ENCODE assay signal across 18 cellular contexts in the genomic region with DNA sequence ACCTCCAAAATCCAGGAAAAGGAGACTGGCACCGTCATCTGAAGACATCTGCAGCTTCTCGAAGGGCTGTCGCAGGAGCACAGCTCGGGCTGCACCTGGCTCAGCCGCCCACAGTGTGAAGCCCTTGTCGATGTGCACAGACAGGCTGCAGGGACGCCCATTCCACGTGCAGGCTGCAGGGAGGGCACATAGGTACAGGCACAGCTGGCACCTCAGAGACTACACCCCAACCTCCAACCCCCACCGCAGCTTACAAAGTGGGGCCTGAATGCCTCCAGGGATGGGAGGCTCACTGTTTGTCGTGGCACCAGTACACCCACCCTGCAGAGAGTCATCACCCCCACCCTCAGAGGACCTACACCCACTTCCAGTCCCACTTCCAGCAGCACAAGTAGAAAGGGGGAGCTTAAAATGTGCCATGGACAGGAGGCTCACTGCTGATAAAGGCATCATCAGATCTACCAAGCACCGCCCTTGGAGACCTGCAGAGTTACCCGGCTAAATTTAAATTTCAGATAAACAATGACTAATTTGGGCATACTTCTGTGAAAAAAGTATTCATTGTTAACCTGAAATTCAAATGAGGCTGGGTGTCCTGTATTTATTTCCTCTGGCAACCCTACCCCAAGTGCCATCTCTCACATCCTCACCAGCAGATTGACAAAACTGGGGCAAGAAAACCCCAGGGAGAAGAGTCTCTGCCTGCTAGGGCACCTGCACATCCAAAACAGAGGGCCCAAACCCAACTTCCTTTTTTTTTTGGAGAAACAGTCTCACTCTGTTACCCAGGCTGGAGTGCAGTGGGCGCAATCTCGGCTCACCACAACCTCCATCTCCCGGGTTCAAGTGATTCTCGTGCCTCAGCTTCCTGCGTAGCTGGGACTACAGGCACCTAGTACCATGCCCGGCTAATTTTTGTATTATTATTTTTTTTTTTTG. TPM values are rescaled to one million over a fixed set of nuclear protein-coding genes. Genes with fewer than 3 reads are reported as not detected.
DNase-seq lines count a peak whose midpoint lies in the region; ATAC-seq lines count a peak whose summit lies in the region.
"Had no signal": no experiment of that assay in that cellular context is flagged by ENCODE, and none has a peak within 500 bp of the region (broad histone marks: within the 10 kb centered on the region; RNA-seq: fewer than 3 reads in every experiment).

No MANE protein-coding gene starts in this region.

- H2BK5ac ChIP-seq in mesenchymal stem cell (ENCODE audit: low read depth, low read length, poor library complexity, severe bottlenecking) = no peak overlapping the region

- CTCF ChIA-PET in CD4-positive, alpha-beta memory T cell (lab: Charles Lee; ENCODE audit: partially characterized antibody) = no interaction called here

- peaks cover 4 to 10% (median 9%) of the 10 kb centered on the region in 4 donors for H3K4me1 Mint-ChIP-seq in CD4-positive, alpha-beta memory T cell
- H3K4me1 Mint-ChIP-seq in T-helper 17 cell = peaks cover 10% of the 10 kb centered on the region

- no peaks in the 10 kb centered on the region for H3K27me3 ChIP-seq in CD4-positive, alpha-beta memory T cell (ENCODE audit: insufficient read depth, low read length)
- no peaks in the 10 kb centered on the region for H3K27me3 ChIP-seq in mesenchymal stem cell (ENCODE audit: control insufficient read depth in 1 of 2, insufficient read depth in 1 of 2, low read length in 2 of 2)
- H3K27me3 ChIP-seq: ascending aorta, SJSA1, stomach had no signal

- H4K91ac ChIP-seq in mesenchymal stem cell (ENCODE audit: low read length) = peak overlapping the region; percentile 30

- no peaks in the 10 kb centered on the region for H3K9me3 ChIP-seq in CD4-positive, alpha-beta memory T cell (ENCODE audit: control insufficient read depth in 1 of 2, low read length in 2 of 2)
- H3K9me3 ChIP-seq in T-helper 17 cell (ENCODE audit: control insufficient read depth, low read length, poor library complexity, severe bottlenecking) = no peaks in the 10 kb centered on the region
- H3K9me3 ChIP-seq in mesenchymal stem cell (ENCODE audit: control insufficient read depth, low read length) = peaks cover 5% of the 10 kb centered on the region
- H3K9me3 ChIP-seq: ascending aorta, stomach had no signal

- H2BK15ac ChIP-seq in mesenchymal stem cell (ENCODE audit: low read depth, poor library complexity, severe bottlenecking) = no peak overlapping the region

- peak overlapping the region; percentile 16 for H4K8ac ChIP-seq in mesenchymal stem cell (ENCODE audit: low read length)

- peak overlapping the region in 4 of 7 donors; percentile 32 to 77 (median 52) for H3K27ac Mint-ChIP-seq in CD4-positive, alpha-beta memory T cell
- peak overlapping the region; percentile 80 for H3K27ac Mint-ChIP-seq in T-helper 17 cell
- H3K27ac Mint-ChIP-seq: immature natural killer cell had no signal

- intact Hi-C loops in CD4-positive, alpha-beta memory T cell (cut with micrococcal nuclease) = no loop called here

- peak in 2 of 5 donors; percentile 11 to 19 for DNase-seq in CD4-positive, alpha-beta memory T cell
- DNase-seq in T-helper 17 cell (no peak), mesenchymal stem cell (no peak), DMS53 treated with DMSO at 0.1 percent for 48 hours (lab: John Stamatoyannopoulos, UW; ENCODE audit: unreplicated experiment) (no peak)
- DNase-seq in activated naive CD4-positive, alpha-beta T cell treated with anti-CD3 and anti-CD28 coated beads, Interleukin-2, amount 50 U/mL, for 16 hours = no peak
- DNase-seq in NK-92 treated with Interleukin-12 subunit alpha and Interleukin-12 subunit beta, amount 100 ng/mL, for 24 hours (lab: John Stamatoyannopoulos, UW) = no peak
- DNase-seq: effector CD8-positive, alpha-beta T cell; foreskin melanocyte; GDM1; immature natural killer cell; NCI-H526 treated with DMSO at 0.1 percent for 48 hours; stimulated activated CD4-positive, alpha-beta T cell treated with anti-CD3 and anti-CD28 coated beads, Interleukin-2, amount 100 ng/mL, for 48 hours; stomach; WERI-Rb-1 had no signal

- no peak overlapping the region for H3K9ac ChIP-seq in mesenchymal stem cell (ENCODE audit: low read length)

- no peaks in the 10 kb centered on the region for H3K4me1 ChIP-seq in CD4-positive, alpha-beta memory T cell (ENCODE audit: insufficient read depth, low read length)
- H3K4me1 ChIP-seq in mesenchymal stem cell (ENCODE audit: control insufficient read depth, insufficient read depth, low read depth, low read length) = peaks cover 11% of the 10 kb centered on the region
- H3K4me1 ChIP-seq: ascending aorta had no signal

- ATAC-seq in GM21737 (IDR thresholded peaks at IDR 0.05; ENCODE audit: unreplicated experiment) (peak; percentile 64), T-helper 17 cell (peak; percentile 81), HG02885 (IDR thresholded peaks at IDR 0.05; ENCODE audit: poor library complexity, unreplicated experiment) (no peak)

- H2AFZ ChIP-seq in mesenchymal stem cell (ENCODE audit: low read depth, low read length) = peak overlapping the region; percentile 21

- H3K4ac ChIP-seq in mesenchymal stem cell (ENCODE audit: low read depth in 1 of 2, low read length in 2 of 2) = peak overlapping the region; percentile 48 to 77

- peaks cover 19% of the 10 kb centered on the region in 2 donors for H3K36me3 Mint-ChIP-seq in CD4-positive, alpha-beta memory T cell
- peaks cover 6% of the 10 kb centered on the region for H3K36me3 Mint-ChIP-seq in T-helper 17 cell (ENCODE audit: low read depth)

- no peak overlapping the region for H3K4me3 Mint-ChIP-seq in CD4-positive, alpha-beta memory T cell
- H3K4me3 Mint-ChIP-seq in T-helper 17 cell = no peak overlapping the region
- H3K4me3 Mint-ChIP-seq: immature natural killer cell had no signal

- peaks cover 8% of the 10 kb centered on the region for H3K36me3 ChIP-seq in CD4-positive, alpha-beta memory T cell (ENCODE audit: insufficient read depth, low read length)
- H3K36me3 ChIP-seq in mesenchymal stem cell (ENCODE audit: control insufficient read depth in 1 of 2, insufficient read depth in 2 of 2, low read depth in 1 of 2, low read length in 2 of 2) = peaks cover 42 to 77% of the 10 kb centered on the region in 2 experiments

- H2BK120ac ChIP-seq in mesenchymal stem cell (ENCODE audit: low read depth, low read length) = no peak overlapping the region

- H2BK12ac ChIP-seq in mesenchymal stem cell (ENCODE audit: low read length in 2 of 2) = peak overlapping the region in 1 of 2 experiments; percentile 91

- peaks cover 12% of the 10 kb centered on the region for H3K79me1 ChIP-seq in mesenchymal stem cell (replicated peaks; ENCODE audit: low read length, poor library complexity, severe bottlenecking)

- H3K18ac ChIP-seq in mesenchymal stem cell (ENCODE audit: low read depth in 1 of 2, low read length in 2 of 2) = peak overlapping the region in 1 of 2 experiments; percentile 88

- peak overlapping the region in 1 of 2 experiments; percentile 84 for H3K23ac ChIP-seq in mesenchymal stem cell (ENCODE audit: low read length in 2 of 2)

- peak overlapping the region in 1 of 2 experiments; percentile 93 for H3K14ac ChIP-seq in mesenchymal stem cell (ENCODE audit: low read length in 2 of 2)

- no peaks in the 10 kb centered on the region for H3K9me3 Mint-ChIP-seq in CD4-positive, alpha-beta memory T cell
- H3K9me3 Mint-ChIP-seq: immature natural killer cell had no signal

- no peak overlapping the region for H3K4me2 ChIP-seq in mesenchymal stem cell (ENCODE audit: low read length, poor library complexity, severe bottlenecking)

- no peaks in the 10 kb centered on the region for H3K27me3 Mint-ChIP-seq in CD4-positive, alpha-beta memory T cell
- H3K27me3 Mint-ChIP-seq in T-helper 17 cell = no peaks in the 10 kb centered on the region

- POLR2A ChIA-PET in CD4-positive, alpha-beta memory T cell (lab: Charles Lee; ENCODE audit: partially characterized antibody) = no interaction called here

- no peak overlapping the region for H2AK5ac ChIP-seq in mesenchymal stem cell (ENCODE audit: low read length, severe bottlenecking)

- no peak overlapping the region for H3K4me3 ChIP-seq in CD4-positive, alpha-beta memory T cell (ENCODE audit: low read length in 2 of 2)
- H3K4me3 ChIP-seq in mesenchymal stem cell (ENCODE audit: insufficient read depth in 1 of 2, low read depth in 1 of 2, low read length in 2 of 2) = no peak overlapping the region
- H3K4me3 ChIP-seq: ascending aorta, SJSA1, stomach had no signal

- WGBS in mesenchymal stem cell = 90% methylated on average over 13 of the region's 18 CpGs

- H3K27ac ChIP-seq in CD4-positive, alpha-beta memory T cell (ENCODE audit: low read depth, low read length) = no peak overlapping the region
- no peak overlapping the region for H3K27ac ChIP-seq in mesenchymal stem cell (ENCODE audit: low read length, poor library complexity, severe bottlenecking)
- H3K27ac ChIP-seq: ascending aorta, stomach, WERI-Rb-1 had no signal

RNA-seq across cellular contexts. Expression of a gene that starts 7.7 kb away (rescaled TPM):
- 10 to 100 TPM; 50.9 to 51.8 TPM for total RNA-seq in CD4-positive, alpha-beta memory T cell
- polyA plus RNA-seq in CD4-positive, alpha-beta memory T cell = 10 to 100 TPM; 39.8 to 41.8 TPM
- 10 to 100 TPM; 55.6 to 61.9 TPM for total RNA-seq in T-helper 17 cell
- polyA plus RNA-seq in mesenchymal stem cell (2013, experiment 1 of 2) = 12.9 TPM
- polyA plus RNA-seq in mesenchymal stem cell (2013, experiment 2 of 2) = 12.4 TPM

RNA-seq across cellular contexts. Expression of a gene that starts 34.6 kb away (rescaled TPM):
- 1 to 10 TPM; 5.1 to 5.7 TPM for total RNA-seq in CD4-positive, alpha-beta memory T cell
- polyA plus RNA-seq in CD4-positive, alpha-beta memory T cell = 1 to 10 TPM; 7.2 to 9.2 TPM
- 1 to 10 TPM; 5.6 to 6.6 TPM for total RNA-seq in T-helper 17 cell
- polyA plus RNA-seq in mesenchymal stem cell (2013, experiment 1 of 2) = 14.6 TPM
- 14.4 TPM for polyA plus RNA-seq in mesenchymal stem cell (2013, experiment 2 of 2)
